1 cellular context compared by ENCODE assay signal in genomic region chr19:50720921-50721291, GRCh38.
A peak's percentile ranks its signal among the peaks of the same experiment; 100 is the strongest.
TF ChIP-seq lines count a peak whose summit lies in the region.

No MANE protein-coding gene starts in this region.

TF ChIP-seq in H1, 55 proteins besides CTCF, POLR2A, EP300 and RAD21:
- TF ChIP-seq SUZ12 (IDR thresholded peaks at IDR 0.05; ENCODE audit: low read length) (peak; percentile 6; the same call in 1 of the 2 replicates), POU5F1 (IDR thresholded peaks at IDR 0.05; ENCODE audit: low read depth, low read length) (no peak)
